8 cellular contexts compared by ENCODE assay signal in genomic region chr11:66069715-66070603, GRCh38. TPM values are rescaled to one million over a fixed set of nuclear protein-coding genes. Genes with fewer than 3 reads are reported as not detected.
DNase-seq lines count a peak whose midpoint lies in the region; ATAC-seq and TF ChIP-seq lines count a peak whose summit lies in the region.

Gene PACS1, plus strand, starts transcription at chr11:66070272. Its CDS starts 215 bp downstream, at chr11:66070487.

- intact Hi-C loops in left ventricle myocardium superior (cut with micrococcal nuclease) (no loop called here), prostate gland (cut with DNase I) (loop anchor here (10.0 kb wide), 1 partner anchor 65 kb away; no protein-coding TSS in a partner anchor), uterus (cut with DNase I; ENCODE audit: low total_unique reads) (no loop called here)

- H3K9me3 Mint-ChIP-seq in T-helper 2 cell treated with Interferon-gamma antibody and Interleukin-4, amounts not matched to agents 5 μg/mL and 100 μg/mL, for 36 hours: no peaks in the 10 kb centered on the region

- peaks cover 67% of the 10 kb centered on the region for H3K36me3 Mint-ChIP-seq in T-helper 2 cell treated with Interferon-gamma antibody and Interleukin-4, amounts not matched to agents 5 μg/mL and 100 μg/mL, for 36 hours (ENCODE audit: low read depth)

- H3K4me1 ChIP-seq in prostate gland (replicated peaks) (peaks cover 5% of the 10 kb centered on the region), uterus (no peaks in the 10 kb centered on the region)

- H3K36me3 ChIP-seq in prostate gland: peaks cover 0 to 13% of the 10 kb centered on the region in 2 donors
- H3K36me3 ChIP-seq in uterus: no peaks in the 10 kb centered on the region

- H3K27ac ChIP-seq in angular gyrus (ENCODE audit: low read depth, low read length) (peak within 1 kb of the TSS; percentile 87), prostate gland (peak within 1 kb of the TSS; percentile 87 to 95), uterus (peak within 1 kb of the TSS; percentile 86 to 89)

- no peak for TF ChIP-seq CTCF in prostate gland (IDR thresholded peaks at IDR 0.05)
- peak in 3 of 4 experiments; percentile 12 to 65 (median 40) for TF ChIP-seq CTCF in uterus (IDR thresholded peaks at IDR 0.05)

- H3K4me3 ChIP-seq in prostate gland: peak within 1 kb of the TSS; percentile 76 to 93
- peak within 1 kb of the TSS; percentile 38 to 97 for H3K4me3 ChIP-seq in uterus

- H3K27me3 ChIP-seq in prostate gland (replicated peaks; ENCODE audit: insufficient read depth) (no peaks in the 10 kb centered on the region), uterus (no peaks in the 10 kb centered on the region)

- peak; percentile 62 for ATAC-seq in GM19372 (IDR thresholded peaks at IDR 0.05; ENCODE audit: low read depth, unreplicated experiment)
- peak; percentile 83 for ATAC-seq in left ventricle myocardium superior

- under 1% methylated on average over 76 of the region's 120 CpGs for WGBS in prostate gland

- H3K4me1 Mint-ChIP-seq in T-helper 2 cell treated with Interferon-gamma antibody and Interleukin-4, amounts not matched to agents 5 μg/mL and 100 μg/mL, for 36 hours (ENCODE audit: low read depth): peaks cover 54% of the 10 kb centered on the region

- peak within 1 kb of the TSS; percentile 90 for H3K4me3 Mint-ChIP-seq in T-helper 2 cell treated with Interferon-gamma antibody and Interleukin-4, amounts not matched to agents 5 μg/mL and 100 μg/mL, for 36 hours

- H3K27me3 Mint-ChIP-seq in T-helper 2 cell treated with Interferon-gamma antibody and Interleukin-4, amounts not matched to agents 5 μg/mL and 100 μg/mL, for 36 hours (ENCODE audit: low read depth): no peaks in the 10 kb centered on the region

- H3K27ac Mint-ChIP-seq in T-helper 2 cell treated with Interferon-gamma antibody and Interleukin-4, amounts not matched to agents 5 μg/mL and 100 μg/mL, for 36 hours: peak within 1 kb of the TSS; percentile 95

- H3K9me3 ChIP-seq in prostate gland (no peaks in the 10 kb centered on the region), uterus (no peaks in the 10 kb centered on the region)

- TF ChIP-seq POLR2A in prostate gland (IDR thresholded peaks at IDR 0.05) (peak; percentile 27), uterus (IDR thresholded peaks at IDR 0.05) (peak; percentile 49 to 65)

- peak in 12 of 14 donors; percentile 23 to 86 (median 54) for DNase-seq in C1 segment of cervical spinal cord (lab: John Stamatoyannopoulos, UW)
- peak; percentile 67 for DNase-seq in HuH-7.5 (ENCODE audit: low spot score)
- peak; percentile 77 for DNase-seq in T-helper 2 cell treated with Interferon-gamma antibody and Interleukin-4, amounts not matched to agents 5 μg/mL and 100 μg/mL, for 36 hours (ENCODE audit: low spot score)
- peak; percentile 92 for DNase-seq in left ventricle myocardium superior
- peak; percentile 58 for DNase-seq in prostate gland (ENCODE audit: low spot score)
- DNase-seq in uterus: peak; percentile 57 to 79

RNA-seq across cellular contexts. Expression of gene PACS1, which starts in this region (rescaled TPM):
- total RNA-seq in left ventricle myocardium superior: 59.0 TPM
- total RNA-seq in prostate gland: 100 to 1,000 TPM in 1 of 2 donors, 10 to 100 TPM in 1; 51.9 to 107 TPM
- 10 to 100 TPM in 3 of 4 donors, 1 to 10 TPM in 1; 2.9 to 79.2 (median 57.2) TPM for total RNA-seq in uterus

Comparison
In these comparisons a context has a peak if more than half of its experiments do, and no peak if none do; other contexts are left out.
1. Peak in every context shown above with its lines: DNase-seq, ATAC-seq, H3K4me3 ChIP-seq and H3K27ac ChIP-seq.
2. CTCF ChIP-seq: peak in uterus (3 of 4); none in prostate gland (0 of 4).